ENCODE assay signal across 7 cellular contexts in the genomic region with DNA sequence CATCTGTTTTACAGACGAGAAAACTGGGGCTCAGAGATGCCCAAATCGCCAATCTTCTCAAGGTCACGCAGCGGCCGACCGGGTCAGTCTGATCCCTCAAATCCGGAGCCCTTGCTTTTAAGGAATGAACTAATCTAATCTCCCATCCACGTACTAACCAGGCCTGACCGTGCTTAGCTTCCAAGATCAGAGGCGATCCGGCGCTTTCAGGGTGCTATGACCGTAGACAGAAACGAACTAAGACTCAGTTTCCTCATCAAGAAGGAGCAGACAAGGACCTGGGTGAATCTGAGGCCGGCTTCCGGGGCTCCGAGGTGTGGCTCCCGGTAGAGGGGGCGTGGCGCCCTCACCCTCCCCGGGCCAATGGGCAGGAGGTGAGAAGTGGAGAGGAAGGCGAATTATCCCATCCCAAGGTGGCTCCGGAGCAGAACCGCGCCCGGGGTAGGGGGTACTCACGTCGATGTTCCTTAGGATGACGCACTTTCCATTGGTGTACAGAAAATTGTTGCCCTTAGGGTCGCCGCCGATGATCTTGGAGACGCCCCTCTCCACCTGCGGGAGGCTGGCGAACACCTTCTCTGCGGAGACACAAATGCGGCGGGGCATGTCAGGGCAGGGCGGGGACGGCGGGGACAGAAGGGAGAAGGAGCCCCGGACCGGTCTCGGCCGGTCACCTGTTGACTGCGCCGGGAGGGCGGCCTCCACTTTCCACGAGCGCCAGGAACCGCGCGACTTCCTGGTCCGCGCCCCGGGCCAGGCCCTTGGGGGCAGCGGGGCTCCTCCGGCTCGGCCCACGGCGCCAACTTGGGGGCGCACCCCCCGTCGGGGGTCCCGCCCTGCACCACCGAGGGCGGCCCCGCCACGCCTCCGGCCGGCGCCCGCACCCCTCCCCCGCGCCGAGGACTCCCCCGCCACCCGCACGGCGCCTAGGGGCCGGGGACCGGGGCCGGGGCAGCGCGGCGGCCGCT. TPM values are rescaled to one million over a fixed set of nuclear protein-coding genes. Genes with fewer than 3 reads are reported as not detected.
DNase-seq lines count a peak whose midpoint lies in the region; TF ChIP-seq lines count a peak whose summit lies in the region.

No MANE protein-coding gene starts in this region.

- TF ChIP-seq CTCF in GM13977 (IDR thresholded peaks at IDR 0.05; ENCODE audit: extremely low read depth, insufficient read depth, missing control alignments) (no peak), MM.1S (IDR thresholded peaks at IDR 0.05; ENCODE audit: low read length) (no peak)

- CTCF ChIA-PET in activated CD4-positive, alpha-beta T cell treated with anti-CD3 and anti-CD28 coated beads, Interleukin-2, amount 10 ng/mL, durations not matched to agents 7 days and 5 days (lab: Charles Lee), result interaction anchor here (0.9 to 6.3 kb wide), 4 partner anchors 9 to 24 kb away, joined by 3 to 27 read pairs (median 4); no protein-coding TSS in a partner anchor

- H3K4me3 ChIP-seq in HAP-1 (peak overlapping the region; percentile 72), MM.1S (ENCODE audit: low read length) (peak overlapping the region; percentile 82), duodenal mucosa (ENCODE audit: low read depth in 1 of 2, low read length in 2 of 2) (peak overlapping the region; percentile 77 to 88), mesodermal cell (ENCODE audit: extremely low read depth, insufficient read depth, low read length, poor library complexity, severe bottlenecking) (peak overlapping the region; percentile 68)

- peaks cover 71% of the 10 kb centered on the region for H3K4me1 Mint-ChIP-seq in activated CD4-positive, alpha-beta T cell treated with anti-CD3 and anti-CD28 coated beads, Interleukin-2, amount 10 ng/mL, durations not matched to agents 7 days and 5 days

- H3K27ac ChIP-seq in MM.1S (ENCODE audit: low read length), result peak overlapping the region; percentile 51; the same call in 1 of the 2 replicates
- H3K27ac ChIP-seq in duodenal mucosa (ENCODE audit: low read depth, low read length), result peak overlapping the region; percentile 94
- peak overlapping the region; percentile 79 for H3K27ac ChIP-seq in mesodermal cell (ENCODE audit: low read depth, low read length, severe bottlenecking)

- H3K36me3 ChIP-seq in HAP-1 (replicated peaks) (peaks cover 52% of the 10 kb centered on the region), MM.1S (replicated peaks; ENCODE audit: insufficient read depth, low read length) (peaks cover 20% of the 10 kb centered on the region), duodenal mucosa (ENCODE audit: control insufficient read depth in 1 of 2, insufficient read depth in 2 of 2, low read length in 2 of 2) (peaks cover 43 to 44% of the 10 kb centered on the region in 2 donors), mesodermal cell (ENCODE audit: control insufficient read depth, insufficient read depth, low read length) (peaks cover 43% of the 10 kb centered on the region)

- peak overlapping the region; percentile 93 for H3K27ac Mint-ChIP-seq in activated CD4-positive, alpha-beta T cell treated with anti-CD3 and anti-CD28 coated beads, Interleukin-2, amount 10 ng/mL, durations not matched to agents 7 days and 5 days

- 5 to 9% methylated on average over 51 to 84 of the region's 87 CpGs for WGBS in mesodermal cell (ENCODE audit: insufficient coverage in 2 of 2), 2 experiments

- peak; percentile 79 for DNase-seq in GM13977 (ENCODE audit: low spot score)
- DNase-seq in HAP-1 (ENCODE audit: low spot score in 2 of 2), result peak; percentile 53 to 79
- DNase-seq in MM.1S, result peak; percentile 48
- peak; percentile 78 for DNase-seq in activated CD4-positive, alpha-beta T cell treated with anti-CD3 and anti-CD28 coated beads, Interleukin-2, amount 10 ng/mL, durations not matched to agents 7 days and 5 days
- DNase-seq in stimulated activated naive CD4-positive, alpha-beta T cell treated with Interleukin-2 at 50 U/mL for 16 hours (lab: John Stamatoyannopoulos, UW), result peak; percentile 68

- H3K9ac ChIP-seq in MM.1S (ENCODE audit: low read length) (peak overlapping the region; percentile 85), duodenal mucosa (ENCODE audit: low read depth in 1 of 2, low read length in 2 of 2) (peak overlapping the region; percentile 72 to 83)

- H3K79me2 ChIP-seq in MM.1S (ENCODE audit: low read length), result peaks cover 53% of the 10 kb centered on the region

- H3K4me3 Mint-ChIP-seq in activated CD4-positive, alpha-beta T cell treated with anti-CD3 and anti-CD28 coated beads, Interleukin-2, amount 10 ng/mL, durations not matched to agents 7 days and 5 days, result peak overlapping the region; percentile 99

- H3K27me3 ChIP-seq in HAP-1 (ENCODE audit: low read depth), result no peaks in the 10 kb centered on the region
- H3K27me3 ChIP-seq in MM.1S (replicated peaks; ENCODE audit: insufficient read depth, low read length), result no peaks in the 10 kb centered on the region
- H3K27me3 ChIP-seq in duodenal mucosa (ENCODE audit: control insufficient read depth in 1 of 2, insufficient read depth in 2 of 2, low read length in 2 of 2), result no peaks in the 10 kb centered on the region

- H3K4me1 ChIP-seq in HAP-1, result peaks cover 10% of the 10 kb centered on the region
- H3K4me1 ChIP-seq in MM.1S (ENCODE audit: low read length), result peaks cover 21% of the 10 kb centered on the region
- peaks cover 65 to 68% of the 10 kb centered on the region in 2 donors for H3K4me1 ChIP-seq in duodenal mucosa (ENCODE audit: control insufficient read depth in 1 of 2, insufficient read depth in 2 of 2, low read length in 2 of 2)
- peaks cover 36% of the 10 kb centered on the region for H3K4me1 ChIP-seq in mesodermal cell (ENCODE audit: control insufficient read depth, insufficient read depth, low read length, poor library complexity, severe bottlenecking)

- H3K9me3 Mint-ChIP-seq in activated CD4-positive, alpha-beta T cell treated with anti-CD3 and anti-CD28 coated beads, Interleukin-2, amount 10 ng/mL, durations not matched to agents 7 days and 5 days, result no peaks in the 10 kb centered on the region

- no peaks in the 10 kb centered on the region for H3K9me2 ChIP-seq in MM.1S (replicated peaks; ENCODE audit: insufficient read depth, low read length)

- peaks cover 10% of the 10 kb centered on the region for H4K20me1 ChIP-seq in MM.1S (ENCODE audit: insufficient read depth, low read length)

- H3K4me2 ChIP-seq in MM.1S (ENCODE audit: low read depth, low read length), result peak overlapping the region; percentile 86

- H3K9me3 ChIP-seq in HAP-1, result no peaks in the 10 kb centered on the region
- H3K9me3 ChIP-seq in MM.1S (replicated peaks; ENCODE audit: insufficient read depth, low read length), result no peaks in the 10 kb centered on the region
- no peaks in the 10 kb centered on the region for H3K9me3 ChIP-seq in duodenal mucosa (ENCODE audit: control insufficient read depth in 1 of 2, low read length in 2 of 2)
- H3K9me3 ChIP-seq in mesodermal cell (ENCODE audit: control insufficient read depth, low read length), result no peaks in the 10 kb centered on the region

- no peak overlapping the region for H2AFZ ChIP-seq in MM.1S (ENCODE audit: low read length)

- in situ Hi-C loops in GM13977 (cut with MboI; ENCODE audit: low pct_unique_long_range_greater_than_20kb, low sequenced_read_pairs, unreplicated experiment) (no loop called here), HAP-1 (cut with MboI; ENCODE audit: low sequenced_read_pairs) (no loop called here)

- POLR2A ChIA-PET in activated CD4-positive, alpha-beta T cell treated with anti-CD3 and anti-CD28 coated beads, Interleukin-2, amount 10 ng/mL, durations not matched to agents 7 days and 5 days (lab: Charles Lee), result interaction anchor here (2.6 kb wide), 1 partner anchor 20 kb away, joined by 11 read pairs; no protein-coding TSS in a partner anchor

- H3K36me3 Mint-ChIP-seq in activated CD4-positive, alpha-beta T cell treated with anti-CD3 and anti-CD28 coated beads, Interleukin-2, amount 10 ng/mL, durations not matched to agents 7 days and 5 days (ENCODE audit: low read depth), result peaks cover 51% of the 10 kb centered on the region

- H3F3A ChIP-seq in MM.1S (ENCODE audit: insufficient read depth, low read length), result 0 out of 2 replicates have a peak, but pooled peaks cover 4% of the 10 kb centered on the region

- no peaks in the 10 kb centered on the region for H3K27me3 Mint-ChIP-seq in activated CD4-positive, alpha-beta T cell treated with anti-CD3 and anti-CD28 coated beads, Interleukin-2, amount 10 ng/mL, durations not matched to agents 7 days and 5 days

RNA-seq across cellular contexts. Expression of a gene that starts 0.7 kb away (rescaled TPM):
- total RNA-seq in activated CD4-positive, alpha-beta T cell treated with anti-CD3 and anti-CD28 coated beads, Interleukin-2, amount 10 ng/mL, durations not matched to agents 7 days and 5 days, result 100 to 1,000 TPM; 452 to 454 TPM
- 278 TPM for polyA plus RNA-seq in mesodermal cell (2013, experiment 1 of 2)
- 225 TPM for polyA plus RNA-seq in mesodermal cell (2013, experiment 2 of 2)

Comparison
In these comparisons a context has a peak if more than half of its experiments do, and no peak if none do; other contexts are left out.
1. Peak in every context shown above with its lines: DNase-seq, H3K4me3 ChIP-seq and H3K27ac ChIP-seq.